In the genomic region with DNA sequence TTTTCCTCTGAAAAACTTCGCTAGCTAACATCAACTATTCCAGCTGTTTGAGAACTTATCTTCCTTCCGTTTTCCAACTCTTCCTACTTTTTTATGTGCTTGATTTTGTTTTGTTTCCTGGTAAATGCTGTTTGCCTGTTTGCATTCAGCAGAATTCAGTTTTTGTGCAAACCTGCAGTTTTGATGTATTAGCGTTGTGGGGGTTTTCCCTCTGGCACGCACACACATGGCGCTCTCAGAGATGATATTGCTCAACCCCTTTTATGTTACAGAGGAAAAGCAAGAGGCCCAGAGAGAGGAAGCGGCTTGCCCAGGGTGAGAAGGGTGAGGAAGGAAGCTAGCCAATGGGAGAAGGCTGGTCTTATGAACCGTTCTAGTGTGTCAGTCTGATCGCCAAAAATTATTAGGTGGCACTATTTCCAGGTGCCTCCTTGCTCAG, we compare ENCODE assay signal across 8 cellular contexts. TPM values are rescaled to one million over a fixed set of nuclear protein-coding genes. Genes with fewer than 3 reads are reported as not detected.
A peak's percentile ranks its signal among the peaks of the same experiment; 100 is the strongest.
DNase-seq lines count a peak whose midpoint lies in the region; ATAC-seq lines count a peak whose summit lies in the region.

No MANE protein-coding gene starts in this region.

- H3K36me3 Mint-ChIP-seq in stimulated activated memory B cell treated with anti-CD40 and anti-IgM and Interleukin-4, amounts not matched to agents 10 μg/mL and 1 μg/mL and 100 μg/mL, for 72 hours: peaks cover 10% of the 10 kb centered on the region

- H3K27ac ChIP-seq in mesodermal cell (ENCODE audit: low read depth, low read length, severe bottlenecking): no peak overlapping the region

- H3K4me1 Mint-ChIP-seq in stimulated activated memory B cell treated with anti-CD40 and anti-IgM and Interleukin-4, amounts not matched to agents 10 μg/mL and 1 μg/mL and 100 μg/mL, for 72 hours: peaks cover 42% of the 10 kb centered on the region

- H3K9me3 ChIP-seq in endocrine pancreas (ENCODE audit: control insufficient read depth, low read length) (no peaks in the 10 kb centered on the region), mesodermal cell (ENCODE audit: control insufficient read depth, low read length) (no peaks in the 10 kb centered on the region)

- H3K36me3 ChIP-seq in endocrine pancreas (ENCODE audit: control insufficient read depth, insufficient read depth, low read length) (no peaks in the 10 kb centered on the region), mesodermal cell (ENCODE audit: control insufficient read depth, insufficient read depth, low read length) (peaks cover 24% of the 10 kb centered on the region)

- no peaks in the 10 kb centered on the region for H3K27me3 ChIP-seq in endocrine pancreas (ENCODE audit: control insufficient read depth, insufficient read depth, low read length)

- H3K9me3 Mint-ChIP-seq in stimulated activated memory B cell treated with anti-CD40 and anti-IgM and Interleukin-4, amounts not matched to agents 10 μg/mL and 1 μg/mL and 100 μg/mL, for 72 hours: no peaks in the 10 kb centered on the region

- peak overlapping the region; percentile 94 for H3K27ac Mint-ChIP-seq in stimulated activated memory B cell treated with anti-CD40 and anti-IgM and Interleukin-4, amounts not matched to agents 10 μg/mL and 1 μg/mL and 100 μg/mL, for 72 hours

- H3K4me3 Mint-ChIP-seq in stimulated activated memory B cell treated with anti-CD40 and anti-IgM and Interleukin-4, amounts not matched to agents 10 μg/mL and 1 μg/mL and 100 μg/mL, for 72 hours: peak overlapping the region; percentile 99

- H3K4me1 ChIP-seq in endocrine pancreas (ENCODE audit: control insufficient read depth, insufficient read depth, low read length): peaks cover 3% of the 10 kb centered on the region
- no peaks in the 10 kb centered on the region for H3K4me1 ChIP-seq in mesodermal cell (ENCODE audit: control insufficient read depth, insufficient read depth, low read length, poor library complexity, severe bottlenecking)

- H3K4me3 ChIP-seq in endocrine pancreas (ENCODE audit: control insufficient read depth, insufficient read depth, low read length): peak overlapping the region; percentile 97
- H3K4me3 ChIP-seq in mesodermal cell (ENCODE audit: extremely low read depth, insufficient read depth, low read length, poor library complexity, severe bottlenecking): peak overlapping the region; percentile 86

- WGBS in mesodermal cell (ENCODE audit: insufficient coverage in 2 of 2), 2 experiments: 27 to 30% methylated on average over 2 to 3 of the region's 8 CpGs

- peak; percentile 75 for ATAC-seq in stimulated activated memory B cell treated with anti-CD40 and anti-IgM and Interleukin-4, amounts not matched to agents 10 μg/mL and 1 μg/mL and 100 μg/mL, for 72 hours
- no peak for ATAC-seq in GM19455 (IDR thresholded peaks at IDR 0.05; ENCODE audit: unreplicated experiment)

- H3K27me3 Mint-ChIP-seq in stimulated activated memory B cell treated with anti-CD40 and anti-IgM and Interleukin-4, amounts not matched to agents 10 μg/mL and 1 μg/mL and 100 μg/mL, for 72 hours: no peaks in the 10 kb centered on the region

- peak; percentile 49 for DNase-seq in ELF-1 (ENCODE audit: low read depth, low spot score)
- peak; percentile 92 for DNase-seq in HCEC 1CT
- DNase-seq in NCI-H1417 (lab: John Stamatoyannopoulos, UW): peak in 2 of 3 experiments; percentile 60 to 82
- DNase-seq in activated CD4-positive, alpha-beta T cell treated with anti-CD3 and anti-CD28 coated beads for 4 hours: peak; percentile 44 to 56

- peak overlapping the region; percentile 73 for H3K9ac ChIP-seq in endocrine pancreas (ENCODE audit: control insufficient read depth, insufficient read depth, low read length)

RNA-seq across cellular contexts. Expression of a gene that starts 0.7 kb away (rescaled TPM):
- 201 TPM for polyA plus RNA-seq in mesodermal cell (2013, experiment 1 of 2)
- polyA plus RNA-seq in mesodermal cell (2013, experiment 2 of 2): 194 TPM
